Comparison of ENCODE assay signal across 2 cellular contexts in the genomic region with DNA sequence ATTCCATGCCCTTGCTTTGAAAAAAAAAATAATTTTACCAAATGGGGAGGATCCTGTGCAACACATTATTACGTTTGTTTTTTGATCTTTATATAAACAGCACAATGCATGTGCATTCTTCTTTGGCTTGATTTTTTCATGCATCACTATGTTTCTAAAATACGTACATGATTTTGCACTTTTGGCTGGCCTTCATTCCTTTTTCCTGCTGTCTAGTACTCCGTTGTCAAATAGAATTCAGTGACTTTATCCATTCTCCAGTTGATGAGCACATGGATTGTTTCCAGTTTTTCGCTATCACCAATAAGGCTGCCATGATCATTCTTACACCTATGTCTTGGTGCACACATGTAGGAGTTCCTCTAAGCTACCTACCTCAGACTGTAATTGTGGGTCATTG.
TF ChIP-seq lines count a peak whose summit lies in the region.

No MANE protein-coding gene starts in this region.

TF ChIP-seq in HEK293, 187 proteins besides CTCF, POLR2A, EP300 and RAD21:
- TF ChIP-seq, protein P1, sequence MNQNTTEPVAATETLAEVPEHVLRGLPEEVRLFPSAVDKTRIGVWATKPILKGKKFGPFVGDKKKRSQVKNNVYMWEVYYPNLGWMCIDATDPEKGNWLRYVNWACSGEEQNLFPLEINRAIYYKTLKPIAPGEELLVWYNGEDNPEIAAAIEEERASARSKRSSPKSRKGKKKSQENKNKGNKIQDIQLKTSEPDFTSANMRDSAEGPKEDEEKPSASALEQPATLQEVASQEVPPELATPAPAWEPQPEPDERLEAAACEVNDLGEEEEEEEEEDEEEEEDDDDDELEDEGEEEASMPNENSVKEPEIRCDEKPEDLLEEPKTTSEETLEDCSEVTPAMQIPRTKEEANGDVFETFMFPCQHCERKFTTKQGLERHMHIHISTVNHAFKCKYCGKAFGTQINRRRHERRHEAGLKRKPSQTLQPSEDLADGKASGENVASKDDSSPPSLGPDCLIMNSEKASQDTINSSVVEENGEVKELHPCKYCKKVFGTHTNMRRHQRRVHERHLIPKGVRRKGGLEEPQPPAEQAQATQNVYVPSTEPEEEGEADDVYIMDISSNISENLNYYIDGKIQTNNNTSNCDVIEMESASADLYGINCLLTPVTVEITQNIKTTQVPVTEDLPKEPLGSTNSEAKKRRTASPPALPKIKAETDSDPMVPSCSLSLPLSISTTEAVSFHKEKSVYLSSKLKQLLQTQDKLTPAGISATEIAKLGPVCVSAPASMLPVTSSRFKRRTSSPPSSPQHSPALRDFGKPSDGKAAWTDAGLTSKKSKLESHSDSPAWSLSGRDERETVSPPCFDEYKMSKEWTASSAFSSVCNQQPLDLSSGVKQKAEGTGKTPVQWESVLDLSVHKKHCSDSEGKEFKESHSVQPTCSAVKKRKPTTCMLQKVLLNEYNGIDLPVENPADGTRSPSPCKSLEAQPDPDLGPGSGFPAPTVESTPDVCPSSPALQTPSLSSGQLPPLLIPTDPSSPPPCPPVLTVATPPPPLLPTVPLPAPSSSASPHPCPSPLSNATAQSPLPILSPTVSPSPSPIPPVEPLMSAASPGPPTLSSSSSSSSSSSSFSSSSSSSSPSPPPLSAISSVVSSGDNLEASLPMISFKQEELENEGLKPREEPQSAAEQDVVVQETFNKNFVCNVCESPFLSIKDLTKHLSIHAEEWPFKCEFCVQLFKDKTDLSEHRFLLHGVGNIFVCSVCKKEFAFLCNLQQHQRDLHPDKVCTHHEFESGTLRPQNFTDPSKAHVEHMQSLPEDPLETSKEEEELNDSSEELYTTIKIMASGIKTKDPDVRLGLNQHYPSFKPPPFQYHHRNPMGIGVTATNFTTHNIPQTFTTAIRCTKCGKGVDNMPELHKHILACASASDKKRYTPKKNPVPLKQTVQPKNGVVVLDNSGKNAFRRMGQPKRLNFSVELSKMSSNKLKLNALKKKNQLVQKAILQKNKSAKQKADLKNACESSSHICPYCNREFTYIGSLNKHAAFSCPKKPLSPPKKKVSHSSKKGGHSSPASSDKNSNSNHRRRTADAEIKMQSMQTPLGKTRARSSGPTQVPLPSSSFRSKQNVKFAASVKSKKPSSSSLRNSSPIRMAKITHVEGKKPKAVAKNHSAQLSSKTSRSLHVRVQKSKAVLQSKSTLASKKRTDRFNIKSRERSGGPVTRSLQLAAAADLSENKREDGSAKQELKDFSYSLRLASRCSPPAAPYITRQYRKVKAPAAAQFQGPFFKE (tag by site-specific recombination; IDR thresholded peaks at IDR 0.05; ENCODE audit: borderline replicate concordance), result no peak
- TF ChIP-seq ZNF146 (tag by site-specific recombination; IDR thresholded peaks at IDR 0.05), result peak; percentile 98

TF ChIP-seq in K562, 482 proteins besides CTCF, POLR2A, EP300 and RAD21 (continued from another document):
- TF ChIP-seq, protein P2, sequence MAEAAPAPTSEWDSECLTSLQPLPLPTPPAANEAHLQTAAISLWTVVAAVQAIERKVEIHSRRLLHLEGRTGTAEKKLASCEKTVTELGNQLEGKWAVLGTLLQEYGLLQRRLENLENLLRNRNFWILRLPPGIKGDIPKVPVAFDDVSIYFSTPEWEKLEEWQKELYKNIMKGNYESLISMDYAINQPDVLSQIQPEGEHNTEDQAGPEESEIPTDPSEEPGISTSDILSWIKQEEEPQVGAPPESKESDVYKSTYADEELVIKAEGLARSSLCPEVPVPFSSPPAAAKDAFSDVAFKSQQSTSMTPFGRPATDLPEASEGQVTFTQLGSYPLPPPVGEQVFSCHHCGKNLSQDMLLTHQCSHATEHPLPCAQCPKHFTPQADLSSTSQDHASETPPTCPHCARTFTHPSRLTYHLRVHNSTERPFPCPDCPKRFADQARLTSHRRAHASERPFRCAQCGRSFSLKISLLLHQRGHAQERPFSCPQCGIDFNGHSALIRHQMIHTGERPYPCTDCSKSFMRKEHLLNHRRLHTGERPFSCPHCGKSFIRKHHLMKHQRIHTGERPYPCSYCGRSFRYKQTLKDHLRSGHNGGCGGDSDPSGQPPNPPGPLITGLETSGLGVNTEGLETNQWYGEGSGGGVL (CRISPR knock-in tag; IDR thresholded peaks at IDR 0.05), result no peak
- peak; percentile 79 for TF ChIP-seq ZNF146 (CRISPR knock-in tag; IDR thresholded peaks at IDR 0.05; ENCODE audit: unreplicated experiment)
- peak; percentile 17 for TF ChIP-seq RBM25 (IDR thresholded peaks at IDR 0.05; ENCODE audit: low read depth, low read length, severe bottlenecking)
- no peak for TF ChIP-seq ZNF551 (CRISPR knock-in tag; IDR thresholded peaks at IDR 0.05)
- TF ChIP-seq THRAP3 (IDR thresholded peaks at IDR 0.05; ENCODE audit: borderline replicate concordance), result no peak
TF ChIP-seq in K562: peak in this region for 2.
